Comparison of ENCODE assay signal across 19 cellular contexts in genomic region chr11:103069367-103069766, GRCh38. TPM values are rescaled to one million over a fixed set of nuclear protein-coding genes. Genes with fewer than 3 reads are reported as not detected.
DNase-seq lines count a peak whose midpoint lies in the region; ATAC-seq, FAIRE-seq and TF ChIP-seq lines count a peak whose summit lies in the region.
"Had no signal": no experiment of that assay in that cellular context is flagged by ENCODE, and none has a peak within 500 bp of the region (broad histone marks: within the 10 kb centered on the region; RNA-seq: fewer than 3 reads in every experiment).

No MANE protein-coding gene starts in this region.

- SMC1A ChIA-PET in GM12878 (lab: Charles Lee; ENCODE audit: uncharacterized antibody, unreplicated experiment) = interaction anchor here (0.6 to 1.6 kb wide), 3 partner anchors 23 to 155 kb away, joined by 3 to 6 read pairs (median 6); no protein-coding TSS in a partner anchor

- H3K14ac ChIP-seq in trophoblast cell (ENCODE audit: low read length) = no peak overlapping the region

- TF ChIP-seq EP300 in GM12878 (IDR thresholded peaks at IDR 0.05; ENCODE audit: borderline replicate concordance in 1 of 2, control insufficient read depth in 1 of 2, low read depth in 2 of 2, low read length in 2 of 2) = no peak

- no peak overlapping the region for H2BK12ac ChIP-seq in trophoblast cell (ENCODE audit: low read length)

- H3K4ac ChIP-seq in trophoblast cell (ENCODE audit: low read depth, low read length) = peak overlapping the region; percentile 62

- H3K9ac ChIP-seq in HUES6 (ENCODE audit: low read length) (no peak overlapping the region), GM12878 (ENCODE audit: control insufficient read depth, insufficient read depth, low read length) (no peak overlapping the region), trophoblast cell (ENCODE audit: low read length) (no peak overlapping the region)

- FAIRE-seq in GM12878 (lab: Jason Lieb, UNC) = no peak
- FAIRE-seq: G401.6, HTR-8/SVneo had no signal

- BruUV-seq in GM12878 (replicated peaks; lab: Mats Ljungman, UMichigan) = no TSS peak

- H3K79me2 ChIP-seq in GM12878 (ENCODE audit: control insufficient read depth, insufficient read depth, low read length) (peaks cover 15% of the 10 kb centered on the region), trophoblast cell (ENCODE audit: control insufficient read depth, insufficient read depth, low read length, poor library complexity) (peaks cover 2% of the 10 kb centered on the region)

- H3K9me3 ChIP-seq in HUES6 (ENCODE audit: control insufficient read depth, insufficient read depth, low read depth, low read length) (no peaks in the 10 kb centered on the region), GM12878 (replicated peaks; ENCODE audit: control insufficient read depth, insufficient read depth, low read length) (no peaks in the 10 kb centered on the region; the same call in 2 of the 3 replicates), trophoblast cell (ENCODE audit: insufficient read depth, low read depth, low read length) (no peaks in the 10 kb centered on the region)
- H3K9me3 ChIP-seq: upper lobe of left lung had no signal

- H3K36me3 ChIP-seq in HUES6 (ENCODE audit: control insufficient read depth, insufficient read depth, low read length) = peaks cover 57% of the 10 kb centered on the region
- H3K36me3 ChIP-seq in GM12878 (ENCODE audit: control insufficient read depth in 2 of 2, insufficient read depth in 2 of 2, low read length in 1 of 2) = peaks cover 0 to 5% of the 10 kb centered on the region in 2 experiments; a peak in 1 of 4 replicates
- peaks cover 4% of the 10 kb centered on the region in 2 experiments for H3K36me3 ChIP-seq in trophoblast cell (ENCODE audit: control insufficient read depth in 1 of 2, insufficient read depth in 2 of 2, low read length in 2 of 2)

- no peak for TF ChIP-seq RAD21 in GM12878 (IDR thresholded peaks at IDR 0.05; ENCODE audit: insufficient read depth, low read depth, low read length)

- no peak overlapping the region for H3K4me3 ChIP-seq in HUES6 (ENCODE audit: low read depth, low read length)
- H3K4me3 ChIP-seq in GM12878 = no peak overlapping the region
- H3K4me3 ChIP-seq in trophoblast cell (ENCODE audit: low read depth, low read length) = no peak overlapping the region
- H3K4me3 ChIP-seq: upper lobe of left lung had no signal

- DNase-seq in activated CD4-positive, alpha-beta memory T cell treated with anti-CD3 and anti-CD28 coated beads for 36 hours = no peak
- DNase-seq in activated CD4-positive, alpha-beta memory T cell treated with anti-CD3 and anti-CD28 coated beads, Interleukin-2, amount 10 ng/mL, durations not matched to agents 7 days and 5 days = no peak
- DNase-seq in GM12878 (ENCODE audit: low read depth, low spot score) (no peak), trophoblast cell (no peak), left colon (no peak)
- no peak for DNase-seq in stimulated activated CD4-positive, alpha-beta T cell treated with anti-CD3 and anti-CD28 coated beads, Interleukin-4, amount 100 ng/mL, for 24 hours
- DNase-seq: activated CD4-positive, alpha-beta T cell treated with anti-CD3 and anti-CD28 coated beads for 4 hours; activated effector memory CD4-positive, alpha-beta T cell treated with anti-CD3 and anti-CD28 coated beads, Interleukin-2, amount 50 U/mL, for 16 hours; Calu3; H7; MV-4-11; NCI-H2171; Right ventricle myocardium superior; upper lobe of left lung had no signal

- no peak overlapping the region for H2BK5ac ChIP-seq in trophoblast cell (ENCODE audit: low read depth, low read length, poor library complexity)

- intact Hi-C loops in activated CD4-positive, alpha-beta memory T cell treated with anti-CD3 and anti-CD28 coated beads for 36 hours (cut with micrococcal nuclease) = no loop called here
- intact Hi-C loops in GM12878 (cut with micrococcal nuclease; ENCODE audit: unreplicated experiment) (no loop called here), left colon (cut with DNase I, micrococcal nuclease) (no loop called here)

- H4K20me1 ChIP-seq in GM12878 (ENCODE audit: control insufficient read depth, insufficient read depth) = no peaks in the 10 kb centered on the region

- peaks cover 32% of the 10 kb centered on the region for H3K36me3 Mint-ChIP-seq in activated CD4-positive, alpha-beta memory T cell treated with anti-CD3 and anti-CD28 coated beads for 36 hours
- H3K36me3 Mint-ChIP-seq in activated CD4-positive, alpha-beta memory T cell treated with anti-CD3 and anti-CD28 coated beads, Interleukin-2, amount 10 ng/mL, durations not matched to agents 7 days and 5 days (ENCODE audit: low read depth) = peaks cover 40% of the 10 kb centered on the region

- no peaks in the 10 kb centered on the region for H3K79me1 ChIP-seq in trophoblast cell (ENCODE audit: low read length)

- H4K8ac ChIP-seq in trophoblast cell (ENCODE audit: low read depth, low read length) = no peak overlapping the region

- no peaks in the 10 kb centered on the region for H3K27me3 Mint-ChIP-seq in activated CD4-positive, alpha-beta memory T cell treated with anti-CD3 and anti-CD28 coated beads for 36 hours
- H3K27me3 Mint-ChIP-seq in activated CD4-positive, alpha-beta memory T cell treated with anti-CD3 and anti-CD28 coated beads, Interleukin-2, amount 10 ng/mL, durations not matched to agents 7 days and 5 days = no peaks in the 10 kb centered on the region
- H3K27me3 Mint-ChIP-seq: brain had no signal

- no peak overlapping the region for H3K4me3 Mint-ChIP-seq in activated CD4-positive, alpha-beta memory T cell treated with anti-CD3 and anti-CD28 coated beads for 36 hours
- no peak overlapping the region for H3K4me3 Mint-ChIP-seq in activated CD4-positive, alpha-beta memory T cell treated with anti-CD3 and anti-CD28 coated beads, Interleukin-2, amount 10 ng/mL, durations not matched to agents 7 days and 5 days
- H3K4me3 Mint-ChIP-seq: brain had no signal

- peaks cover 36% of the 10 kb centered on the region for H3K4me1 Mint-ChIP-seq in activated CD4-positive, alpha-beta memory T cell treated with anti-CD3 and anti-CD28 coated beads for 36 hours (ENCODE audit: low read depth)
- H3K4me1 Mint-ChIP-seq in activated CD4-positive, alpha-beta memory T cell treated with anti-CD3 and anti-CD28 coated beads, Interleukin-2, amount 10 ng/mL, durations not matched to agents 7 days and 5 days = peaks cover 40% of the 10 kb centered on the region

- no peaks in the 10 kb centered on the region for H3K27me3 ChIP-seq in HUES6 (ENCODE audit: control insufficient read depth, insufficient read depth, low read length)
- H3K27me3 ChIP-seq in GM12878 (replicated peaks in 1 of 2; ENCODE audit: control insufficient read depth in 2 of 2, insufficient read depth in 2 of 2, low read length in 1 of 2) = no peaks in the 10 kb centered on the region
- H3K27me3 ChIP-seq in trophoblast cell (ENCODE audit: insufficient read depth, low read length) = no peaks in the 10 kb centered on the region
- H3K27me3 ChIP-seq: upper lobe of left lung had no signal

- H3K27ac Mint-ChIP-seq in activated CD4-positive, alpha-beta memory T cell treated with anti-CD3 and anti-CD28 coated beads for 36 hours = peak overlapping the region; percentile 54
- H3K27ac Mint-ChIP-seq in activated CD4-positive, alpha-beta memory T cell treated with anti-CD3 and anti-CD28 coated beads, Interleukin-2, amount 10 ng/mL, durations not matched to agents 7 days and 5 days = no peak overlapping the region
- H3K27ac Mint-ChIP-seq: brain had no signal

- H4K12ac ChIP-seq in trophoblast cell (ENCODE audit: low read depth, low read length) = no peak overlapping the region

- in situ Hi-C loops in GM12878 (cut with MboI) = no loop called here

- no peaks in the 10 kb centered on the region for H3K9me3 Mint-ChIP-seq in activated CD4-positive, alpha-beta memory T cell treated with anti-CD3 and anti-CD28 coated beads for 36 hours
- no peaks in the 10 kb centered on the region for H3K9me3 Mint-ChIP-seq in activated CD4-positive, alpha-beta memory T cell treated with anti-CD3 and anti-CD28 coated beads, Interleukin-2, amount 10 ng/mL, durations not matched to agents 7 days and 5 days
- H3K9me3 Mint-ChIP-seq: brain had no signal

- WGBS in GM12878 (ENCODE audit: insufficient coverage, insufficient replicate concordance, low lambda C conversion rate, missing lambda C conversion rate) = 97% methylated on average over 2 of the region's 2 CpGs
- no CpG with 5 or more reads among the region's 2 CpGs for WGBS in trophoblast cell (ENCODE audit: extremely low coverage, insufficient coverage, insufficient read length)

- RAD21 ChIA-PET in GM12878 (lab: Charles Lee; ENCODE audit: unreplicated experiment) = interaction anchor here (0.8 kb wide), 1 partner anchor 154 kb away, joined by 3 read pairs; no protein-coding TSS in a partner anchor

- H3K4me1 ChIP-seq in HUES6 (ENCODE audit: control insufficient read depth, insufficient read depth, low read length) = peaks cover 6% of the 10 kb centered on the region
- peaks cover 9% of the 10 kb centered on the region; the same call in 1 of the 2 replicates for H3K4me1 ChIP-seq in GM12878 (ENCODE audit: control insufficient read depth, insufficient read depth, low read length)
- no peaks in the 10 kb centered on the region for H3K4me1 ChIP-seq in trophoblast cell (ENCODE audit: control insufficient read depth in 1 of 2, insufficient read depth in 2 of 2, low read length in 2 of 2)

- H3K4me2 ChIP-seq in GM12878 (ENCODE audit: control insufficient read depth, insufficient read depth) (no peak overlapping the region), trophoblast cell (ENCODE audit: low read length) (no peak overlapping the region)

- H3K27ac ChIP-seq in HUES6 (ENCODE audit: low read depth, low read length) (peak overlapping the region; percentile 43; the same call in 1 of the 2 replicates), GM12878 (ENCODE audit: control insufficient read depth, insufficient read depth) (no peak overlapping the region), trophoblast cell (ENCODE audit: low read depth, low read length) (no peak overlapping the region)
- H3K27ac ChIP-seq: upper lobe of left lung had no signal

- H3K23ac ChIP-seq in trophoblast cell (ENCODE audit: low read length) = no peak overlapping the region

- no peak overlapping the region for H2AK5ac ChIP-seq in trophoblast cell (ENCODE audit: low read length)

- H2AFZ ChIP-seq in GM12878 (ENCODE audit: control insufficient read depth, low read depth, low read length) (no peak overlapping the region), trophoblast cell (ENCODE audit: insufficient read depth, low read length, poor library complexity) (no peak overlapping the region)

- POLR2A ChIA-PET in activated CD4-positive, alpha-beta memory T cell treated with anti-CD3 and anti-CD28 coated beads for 36 hours (lab: Charles Lee) = no interaction called here
- POLR2A ChIA-PET in activated CD4-positive, alpha-beta memory T cell treated with anti-CD3 and anti-CD28 coated beads, Interleukin-2, amount 10 ng/mL, durations not matched to agents 7 days and 5 days (lab: Charles Lee) = no interaction called here
- POLR2A ChIA-PET in GM12878 (lab: Charles Lee) = interaction anchor here (0.7 to 0.8 kb wide), 2 partner anchors 22 to 132 kb away, joined by 3 to 5 read pairs; no protein-coding TSS in a partner anchor

- no peak overlapping the region for H4K91ac ChIP-seq in trophoblast cell (ENCODE audit: low read depth, low read length)

- CTCF ChIA-PET in activated CD4-positive, alpha-beta memory T cell treated with anti-CD3 and anti-CD28 coated beads for 36 hours (lab: Charles Lee) = no interaction called here
- CTCF ChIA-PET in activated CD4-positive, alpha-beta memory T cell treated with anti-CD3 and anti-CD28 coated beads, Interleukin-2, amount 10 ng/mL, durations not matched to agents 7 days and 5 days (lab: Charles Lee) = interaction anchor here (0.8 to 1.7 kb wide), 2 partner anchors 33 to 40 kb away, joined by 3 to 4 read pairs; partner anchors contain the start of gene DYNC2H1
- CTCF ChIA-PET in GM12878 (lab: Yijun Ruan, JAX) = no interaction called here

- H2BK120ac ChIP-seq in trophoblast cell (ENCODE audit: insufficient read depth, low read length, poor library complexity) = no peak overlapping the region

- H3K18ac ChIP-seq in trophoblast cell (ENCODE audit: low read length) = no peak overlapping the region

- ATAC-seq in GM12878 (peak; percentile 50), HG02840 (IDR thresholded peaks at IDR 0.05; ENCODE audit: low FRiP score, unreplicated experiment) (no peak), left colon (no peak)

- TF ChIP-seq POLR2A in GM12878 (IDR thresholded peaks at IDR 0.05; ENCODE audit: low read depth, low read length) = no peak

- TF ChIP-seq CTCF in GM12878 (IDR thresholded peaks at IDR 0.05 in 2 of 3, conservative IDR thresholded peaks at IDR 0.05 in 1 of 3; ENCODE audit: control insufficient read depth in 2 of 3, extremely low read depth in 1 of 3, insufficient read depth in 1 of 3, low read depth in 3 of 3, low read length in 3 of 3) = no peak

RNA-seq across cellular contexts. Expression of gene DCUN1D5, which starts 22.6 kb away (rescaled TPM):
- 10 to 100 TPM; 60.1 to 61.0 TPM for total RNA-seq in activated CD4-positive, alpha-beta memory T cell treated with anti-CD3 and anti-CD28 coated beads for 36 hours
- total RNA-seq in activated CD4-positive, alpha-beta memory T cell treated with anti-CD3 and anti-CD28 coated beads, Interleukin-2, amount 10 ng/mL, durations not matched to agents 7 days and 5 days = 10 to 100 TPM; 28.6 to 32.6 TPM
- total RNA-seq in GM12878 (2013; cell fraction: nucleolus; rRNA removed) = 54.9 and 60.0 TPM in 2 replicates
- total RNA-seq in GM12878 (2014; rRNA removed) = 70.0 and 76.2 TPM in 2 replicates
- 55.2 and 55.3 TPM in 2 replicates for total RNA-seq in GM12878 (2014; rRNA removed; fragmentation: Illumina TruSeq; extraction: Trizol)
- 43.4 and 47.5 TPM in 2 replicates for total RNA-seq in GM12878 (2021)
- 30.9 TPM for polyA plus RNA-seq in GM12878 (2011; ENCODE audit: low read depth)
- polyA plus RNA-seq in GM12878 (2011; rRNA removed) = 65.9 and 106 TPM in 2 replicates
- 39.6 and 42.2 TPM in 2 replicates for polyA plus RNA-seq in GM12878 (2011; cell fraction: cytosol; rRNA removed)
- polyA plus RNA-seq in GM12878 (2011; cell fraction: nucleus; rRNA removed) = 30.3 TPM in 2 replicates
- polyA plus RNA-seq in GM12878 (2012) = 44.5 and 47.3 TPM in 2 replicates
- 37.5 and 42.0 TPM in 2 replicates for polyA plus RNA-seq in GM12878 (2014; fragmentation: Illumina TruSeq; extraction: Trizol)
- polyA plus RNA-seq in GM12878 (2014; fragmentation: Nextera tagmentation; extraction: Ambion mirVana) = 10 to 100 TPM; 20.4 to 42.8 TPM
- polyA plus RNA-seq in GM12878 (2014; rRNA removed) = 70.5 and 74.6 TPM in 2 replicates
- polyA plus RNA-seq in GM12878 (2016; fragmentation: Nextera tagmentation; extraction: Ambion mirVana) = 10 to 100 TPM; 82.3 to 87.0 TPM
- 11.9 and 19.5 TPM in 2 replicates for polyA minus RNA-seq in GM12878 (2011; rRNA and poly(A)+ RNA removed)
- polyA minus RNA-seq in GM12878 (2011; cell fraction: cytosol; rRNA and poly(A)+ RNA removed) = 16.2 and 19.9 TPM in 2 replicates
- 21.4 and 34.0 TPM in 2 replicates for polyA minus RNA-seq in GM12878 (2011; cell fraction: nucleus; rRNA and poly(A)+ RNA removed)
- 69.1 and 71.9 TPM in 2 replicates for polyA plus RNA-seq in trophoblast cell (2013)
- 10 to 100 TPM; 10.5 to 14.4 TPM for total RNA-seq in left colon

RNA-seq across cellular contexts. Expression of gene DYNC2H1, which starts 39.9 kb away (rescaled TPM):
- 1 to 10 TPM; 1.4 to 1.7 TPM for total RNA-seq in activated CD4-positive, alpha-beta memory T cell treated with anti-CD3 and anti-CD28 coated beads for 36 hours
- total RNA-seq in activated CD4-positive, alpha-beta memory T cell treated with anti-CD3 and anti-CD28 coated beads, Interleukin-2, amount 10 ng/mL, durations not matched to agents 7 days and 5 days = 1 to 10 TPM; 3.0 to 3.1 TPM
- 3.8 and 4.6 TPM in 2 replicates for total RNA-seq in GM12878 (2013; cell fraction: nucleolus; rRNA removed)
- total RNA-seq in GM12878 (2014; rRNA removed) = 0.11 and 0.17 TPM in 2 replicates
- 0.22 and 0.23 TPM in 2 replicates for total RNA-seq in GM12878 (2014; rRNA removed; fragmentation: Illumina TruSeq; extraction: Trizol)
- 0.23 and 0.29 TPM in 2 replicates for total RNA-seq in GM12878 (2021)
- 0.03 TPM for polyA plus RNA-seq in GM12878 (2011; ENCODE audit: low read depth)
- 3.9 and 6.5 TPM in 2 replicates for polyA plus RNA-seq in GM12878 (2011; rRNA removed)
- polyA plus RNA-seq in GM12878 (2011; cell fraction: cytosol; rRNA removed) = 1.4 and 1.8 TPM in 2 replicates
- polyA plus RNA-seq in GM12878 (2011; cell fraction: nucleus; rRNA removed) = 4.2 and 7.4 TPM in 2 replicates
- 0.15 TPM in 2 replicates for polyA plus RNA-seq in GM12878 (2012)
- polyA plus RNA-seq in GM12878 (2014; fragmentation: Illumina TruSeq; extraction: Trizol) = 0.10 and 0.12 TPM in 2 replicates
- not detected for polyA plus RNA-seq in GM12878 (2014; fragmentation: Nextera tagmentation; extraction: Ambion mirVana)
- polyA plus RNA-seq in GM12878 (2014; rRNA removed) = 0.45 TPM in 1 of 2 replicates, not detected in the other
- polyA plus RNA-seq in GM12878 (2016; fragmentation: Nextera tagmentation; extraction: Ambion mirVana) = under 1 TPM; 0.16 to 0.25 TPM
- 4.4 and 6.6 TPM in 2 replicates for polyA minus RNA-seq in GM12878 (2011; rRNA and poly(A)+ RNA removed)
- polyA minus RNA-seq in GM12878 (2011; cell fraction: cytosol; rRNA and poly(A)+ RNA removed) = 1.2 and 1.6 TPM in 2 replicates
- 8.2 and 11.7 TPM in 2 replicates for polyA minus RNA-seq in GM12878 (2011; cell fraction: nucleus; rRNA and poly(A)+ RNA removed)
- polyA plus RNA-seq in trophoblast cell (2013) = 1.4 TPM in 2 replicates
- total RNA-seq in left colon = 1 to 10 TPM; 2.0 to 3.6 TPM
